ENCODE assay signal across 8 cellular contexts in the genomic region with DNA sequence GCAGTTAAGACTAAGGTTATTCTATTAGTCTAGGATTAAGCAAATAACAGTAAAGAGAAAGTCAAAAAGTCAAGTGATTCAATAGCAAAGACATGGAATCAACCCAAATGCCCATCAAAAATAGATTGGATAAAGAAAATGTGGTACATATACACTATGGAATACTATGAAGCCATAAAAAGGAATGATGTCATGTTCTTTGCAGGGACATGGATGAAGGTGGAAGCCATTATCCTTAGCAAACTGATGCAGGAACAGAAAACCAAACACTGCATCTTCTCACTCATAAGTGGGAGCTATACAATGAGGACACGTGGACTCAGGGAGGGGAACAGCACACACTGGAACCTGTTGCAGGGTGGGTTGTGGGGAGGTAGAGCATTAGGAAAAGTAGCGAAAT. TPM values are rescaled to one million over a fixed set of nuclear protein-coding genes. Genes with fewer than 3 reads are reported as not detected.
"Had no signal": no experiment of that assay in that cellular context is flagged by ENCODE, and none has a peak within 500 bp of the region (broad histone marks: within the 10 kb centered on the region; RNA-seq: fewer than 3 reads in every experiment).

No MANE protein-coding gene starts in this region.

- DNase-seq: GDM1, GF-D8 had no signal

- FAIRE-seq: G401.6, GM12891, GM12892, GM18507, GM19239 had no signal

RNA-seq across cellular contexts. Expression of gene UNC13C, which starts 29.0 kb away (rescaled TPM):
- total RNA-seq: G401 had no signal
